11 cellular contexts compared by ENCODE assay signal in genomic region chr15:74729372-74729771, GRCh38. TPM values are rescaled to one million over a fixed set of nuclear protein-coding genes. Genes with fewer than 3 reads are reported as not detected.
"Had no signal": no experiment of that assay in that cellular context is flagged by ENCODE, and none has a peak within 500 bp of the region (broad histone marks: within the 10 kb centered on the region; RNA-seq: fewer than 3 reads in every experiment).

No MANE protein-coding gene starts in this region.

RNA-seq across cellular contexts. Expression of gene CYP1A1, which starts 4.0 kb away (rescaled TPM):
- total RNA-seq: ureter had no signal

RNA-seq across cellular contexts. Expression of gene CYP1A2, which starts 19.3 kb away (rescaled TPM):
- total RNA-seq: stomach, subcutaneous adipose tissue, suprapubic skin, temporal lobe, thoracic aorta, tibial nerve, transverse colon, ureter, urinary bladder, uterus, vagina had no signal
- polyA plus RNA-seq: stomach, urinary bladder had no signal
